9 cellular contexts compared by ENCODE assay signal in the genomic region with DNA sequence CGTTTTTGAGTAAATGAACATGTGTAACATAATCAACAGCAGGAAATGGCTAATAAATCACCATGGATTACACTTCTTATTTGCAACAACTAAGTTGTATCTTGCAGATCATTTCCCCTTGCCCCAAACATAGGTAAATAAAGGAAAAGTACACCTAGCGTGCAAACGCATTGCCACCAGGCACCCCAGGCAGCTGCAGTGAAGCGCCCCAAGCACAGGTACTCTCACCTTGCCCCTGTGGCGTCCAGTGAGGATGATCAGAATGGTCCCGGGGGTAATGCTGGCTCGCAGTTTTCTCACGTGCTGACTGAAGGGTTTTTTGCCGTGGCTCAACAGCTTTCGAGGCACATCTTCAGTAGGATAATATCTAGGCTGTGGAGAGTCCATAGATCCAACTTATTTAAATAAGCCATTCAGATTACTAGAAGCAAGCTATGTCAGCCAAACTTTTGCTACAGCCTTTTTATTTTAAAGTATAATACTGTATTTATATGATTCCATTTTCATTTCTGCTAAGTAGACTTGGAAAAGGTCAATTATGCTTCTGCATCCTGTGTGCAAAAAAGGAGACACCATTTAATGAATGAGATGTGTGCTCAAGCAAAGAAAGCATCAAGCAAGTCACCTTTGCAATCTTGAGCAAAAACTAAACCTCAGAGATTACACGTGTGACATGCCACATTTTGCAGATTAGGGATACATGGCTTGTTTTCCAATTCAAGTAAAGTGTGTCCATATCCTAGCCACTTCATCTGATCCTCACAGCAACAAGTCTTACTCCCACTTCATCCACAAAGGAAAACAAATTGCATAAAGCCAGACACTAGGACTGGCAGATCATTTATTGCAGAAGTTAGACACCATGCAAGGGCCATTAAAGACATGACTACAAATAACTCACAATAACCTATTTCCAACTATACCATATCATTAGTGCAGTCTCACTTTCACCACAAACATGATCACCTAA. TPM values are rescaled to one million over a fixed set of nuclear protein-coding genes. Genes with fewer than 3 reads are reported as not detected.
DNase-seq lines count a peak whose midpoint lies in the region; ATAC-seq, FAIRE-seq and TF ChIP-seq lines count a peak whose summit lies in the region.
"Had no signal": no experiment of that assay in that cellular context is flagged by ENCODE, and none has a peak within 500 bp of the region (broad histone marks: within the 10 kb centered on the region; RNA-seq: fewer than 3 reads in every experiment).

No MANE protein-coding gene starts in this region.

- 81% methylated on average over 11 of the region's 11 CpGs for WGBS in A549 (ENCODE audit: missing lambda C conversion rate)

- TF ChIP-seq POLR2A in A549 (IDR thresholded peaks at IDR 0.05; ENCODE audit: low read length), result no peak
- TF ChIP-seq POLR2A in GM19099 (IDR thresholded peaks at IDR 0.05; ENCODE audit: extremely low read depth, insufficient read length, low read depth), result peak; percentile 27

- ATAC-seq in A549, result no peak
- no peak for ATAC-seq in HG02798 (IDR thresholded peaks at IDR 0.05; ENCODE audit: poor library complexity, unreplicated experiment)

- H3K4me1 Mint-ChIP-seq in activated CD4-positive, alpha-beta memory T cell treated with anti-CD3 and anti-CD28 coated beads for 36 hours (ENCODE audit: low read depth), result peaks cover 37% of the 10 kb centered on the region

- H3K4me1 ChIP-seq in A549, result peaks cover 17% of the 10 kb centered on the region

- no peaks in the 10 kb centered on the region for H3K27me3 Mint-ChIP-seq in activated CD4-positive, alpha-beta memory T cell treated with anti-CD3 and anti-CD28 coated beads for 36 hours

- intact Hi-C loops in activated CD4-positive, alpha-beta memory T cell treated with anti-CD3 and anti-CD28 coated beads for 36 hours (cut with micrococcal nuclease), result loop anchor here (5.0 kb wide), 2 partner anchors 280 to 460 kb away; a partner anchor contains a TSS

- peak overlapping the region; percentile 100 for H3K27ac Mint-ChIP-seq in activated CD4-positive, alpha-beta memory T cell treated with anti-CD3 and anti-CD28 coated beads for 36 hours

- no peak for TF ChIP-seq RAD21 in A549 (conservative IDR thresholded peaks at IDR 0.05 in 1 of 2, IDR thresholded peaks at IDR 0.05 in 1 of 2)

- H3K4me3 ChIP-seq in A549 (peak overlapping the region; percentile 66), iPS-11a (ENCODE audit: low read depth, low read length) (peak overlapping the region; percentile 2)

- no peaks in the 10 kb centered on the region for H3K9me3 ChIP-seq in A549

- H3K9me3 Mint-ChIP-seq in activated CD4-positive, alpha-beta memory T cell treated with anti-CD3 and anti-CD28 coated beads for 36 hours, result no peaks in the 10 kb centered on the region

- no peak for TF ChIP-seq EP300 in A549 (IDR thresholded peaks at IDR 0.05)

- peaks cover 55% of the 10 kb centered on the region for H3K36me3 Mint-ChIP-seq in activated CD4-positive, alpha-beta memory T cell treated with anti-CD3 and anti-CD28 coated beads for 36 hours

- peak overlapping the region; percentile 100 for H3K4me3 Mint-ChIP-seq in activated CD4-positive, alpha-beta memory T cell treated with anti-CD3 and anti-CD28 coated beads for 36 hours

- no peak for FAIRE-seq in A549 (lab: Jason Lieb, UNC)

- DNase-seq in A549 (ENCODE audit: low read depth in 1 of 2, low spot score in 1 of 2) (no peak), COLO668 (lab: John Stamatoyannopoulos, UW; ENCODE audit: unreplicated experiment) (no peak), dermis blood vessel endothelial cell (no peak), globus pallidus (ENCODE audit: low spot score) (no peak)
- no peak for DNase-seq in activated CD4-positive, alpha-beta memory T cell treated with anti-CD3 and anti-CD28 coated beads for 36 hours
- DNase-seq: SHP77 treated with DMSO at 0.1 percent for 48 hours had no signal

- TF ChIP-seq CTCF in A549 (IDR thresholded peaks at IDR 0.05), result no peak

- POLR2A ChIA-PET in A549 (lab: Yijun Ruan, JAX), result no interaction called here
- POLR2A ChIA-PET in activated CD4-positive, alpha-beta memory T cell treated with anti-CD3 and anti-CD28 coated beads for 36 hours (lab: Charles Lee), result no interaction called here

- H3K27ac ChIP-seq in A549, result no peak overlapping the region; a peak in 1 of 6 replicates

- peak overlapping the region; percentile 87 for H3K4me2 ChIP-seq in A549

- CTCF ChIA-PET in A549 (lab: Yijun Ruan, JAX), result no interaction called here
- CTCF ChIA-PET in activated CD4-positive, alpha-beta memory T cell treated with anti-CD3 and anti-CD28 coated beads for 36 hours (lab: Charles Lee), result no interaction called here

TF ChIP-seq in A549, 52 proteins besides CTCF, POLR2A, EP300 and RAD21:
- TF ChIP-seq, protein P1, sequence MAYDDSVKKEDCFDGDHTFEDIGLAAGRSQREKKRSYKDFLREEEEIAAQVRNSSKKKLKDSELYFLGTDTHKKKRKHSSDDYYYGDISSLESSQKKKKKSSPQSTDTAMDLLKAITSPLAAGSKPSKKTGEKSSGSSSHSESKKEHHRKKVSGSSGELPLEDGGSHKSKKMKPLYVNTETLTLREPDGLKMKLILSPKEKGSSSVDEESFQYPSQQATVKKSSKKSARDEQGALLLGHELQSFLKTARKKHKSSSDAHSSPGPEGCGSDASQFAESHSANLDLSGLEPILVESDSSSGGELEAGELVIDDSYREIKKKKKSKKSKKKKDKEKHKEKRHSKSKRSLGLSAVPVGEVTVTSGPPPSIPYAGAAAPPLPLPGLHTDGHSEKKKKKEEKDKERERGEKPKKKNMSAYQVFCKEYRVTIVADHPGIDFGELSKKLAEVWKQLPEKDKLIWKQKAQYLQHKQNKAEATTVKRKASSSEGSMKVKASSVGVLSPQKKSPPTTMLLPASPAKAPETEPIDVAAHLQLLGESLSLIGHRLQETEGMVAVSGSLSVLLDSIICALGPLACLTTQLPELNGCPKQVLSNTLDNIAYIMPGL (CRISPR knock-in tag; IDR thresholded peaks at IDR 0.05; ENCODE audit: borderline replicate concordance), result no peak
- TF ChIP-seq, protein P2, sequence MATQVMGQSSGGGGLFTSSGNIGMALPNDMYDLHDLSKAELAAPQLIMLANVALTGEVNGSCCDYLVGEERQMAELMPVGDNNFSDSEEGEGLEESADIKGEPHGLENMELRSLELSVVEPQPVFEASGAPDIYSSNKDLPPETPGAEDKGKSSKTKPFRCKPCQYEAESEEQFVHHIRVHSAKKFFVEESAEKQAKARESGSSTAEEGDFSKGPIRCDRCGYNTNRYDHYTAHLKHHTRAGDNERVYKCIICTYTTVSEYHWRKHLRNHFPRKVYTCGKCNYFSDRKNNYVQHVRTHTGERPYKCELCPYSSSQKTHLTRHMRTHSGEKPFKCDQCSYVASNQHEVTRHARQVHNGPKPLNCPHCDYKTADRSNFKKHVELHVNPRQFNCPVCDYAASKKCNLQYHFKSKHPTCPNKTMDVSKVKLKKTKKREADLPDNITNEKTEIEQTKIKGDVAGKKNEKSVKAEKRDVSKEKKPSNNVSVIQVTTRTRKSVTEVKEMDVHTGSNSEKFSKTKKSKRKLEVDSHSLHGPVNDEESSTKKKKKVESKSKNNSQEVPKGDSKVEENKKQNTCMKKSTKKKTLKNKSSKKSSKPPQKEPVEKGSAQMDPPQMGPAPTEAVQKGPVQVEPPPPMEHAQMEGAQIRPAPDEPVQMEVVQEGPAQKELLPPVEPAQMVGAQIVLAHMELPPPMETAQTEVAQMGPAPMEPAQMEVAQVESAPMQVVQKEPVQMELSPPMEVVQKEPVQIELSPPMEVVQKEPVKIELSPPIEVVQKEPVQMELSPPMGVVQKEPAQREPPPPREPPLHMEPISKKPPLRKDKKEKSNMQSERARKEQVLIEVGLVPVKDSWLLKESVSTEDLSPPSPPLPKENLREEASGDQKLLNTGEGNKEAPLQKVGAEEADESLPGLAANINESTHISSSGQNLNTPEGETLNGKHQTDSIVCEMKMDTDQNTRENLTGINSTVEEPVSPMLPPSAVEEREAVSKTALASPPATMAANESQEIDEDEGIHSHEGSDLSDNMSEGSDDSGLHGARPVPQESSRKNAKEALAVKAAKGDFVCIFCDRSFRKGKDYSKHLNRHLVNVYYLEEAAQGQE (IDR thresholded peaks at IDR 0.05), result no peak
- TF ChIP-seq, protein P3, sequence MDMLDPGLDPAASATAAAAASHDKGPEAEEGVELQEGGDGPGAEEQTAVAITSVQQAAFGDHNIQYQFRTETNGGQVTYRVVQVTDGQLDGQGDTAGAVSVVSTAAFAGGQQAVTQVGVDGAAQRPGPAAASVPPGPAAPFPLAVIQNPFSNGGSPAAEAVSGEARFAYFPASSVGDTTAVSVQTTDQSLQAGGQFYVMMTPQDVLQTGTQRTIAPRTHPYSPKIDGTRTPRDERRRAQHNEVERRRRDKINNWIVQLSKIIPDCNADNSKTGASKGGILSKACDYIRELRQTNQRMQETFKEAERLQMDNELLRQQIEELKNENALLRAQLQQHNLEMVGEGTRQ (IDR thresholded peaks at IDR 0.05), result no peak
- TF ChIP-seq HOXA7 (CRISPR knock-in tag; IDR thresholded peaks at IDR 0.05) (0 out of 2 replicates have a peak, but pooled peaks have one; percentile 22), SMC3 (IDR thresholded peaks at IDR 0.05) (no peak)

RNA-seq across cellular contexts. Expression of a gene that starts 2.6 kb away (rescaled TPM):
- 2,693 and 2,889 TPM in 2 replicates for polyA plus RNA-seq in A549 (2011; rRNA removed)
- polyA plus RNA-seq in A549 (2012; cell fraction: cytosol; rRNA removed), result 1,349 and 1,454 TPM in 2 replicates
- polyA plus RNA-seq in A549 (2012; cell fraction: nucleus; rRNA removed), result 377 and 674 TPM in 2 replicates
- polyA plus RNA-seq in A549 (2017; fragmentation: RNase III; extraction: RNeasy Plus Mini Kit Qiagen cat#74134 plus additional on column Dnase treatment), result 1,572 to 1,776 TPM (median 1,661 TPM) in 3 replicates
- 507 and 753 TPM in 2 replicates for polyA minus RNA-seq in A549 (2011; rRNA and poly(A)+ RNA removed)
- total RNA-seq in activated CD4-positive, alpha-beta memory T cell treated with anti-CD3 and anti-CD28 coated beads for 36 hours, result 1,000 to 10,000 TPM; 1,833 TPM
- 1,017 and 1,050 TPM in 2 replicates for total RNA-seq in dermis blood vessel endothelial cell

RNA-seq across cellular contexts. Expression of a gene that starts 11.9 kb away (rescaled TPM):
- 111 and 194 TPM in 2 replicates for polyA plus RNA-seq in A549 (2011; rRNA removed)
- polyA plus RNA-seq in A549 (2012; cell fraction: cytosol; rRNA removed), result 40.4 and 45.9 TPM in 2 replicates
- 26.5 and 32.2 TPM in 2 replicates for polyA plus RNA-seq in A549 (2012; cell fraction: nucleus; rRNA removed)
- polyA plus RNA-seq in A549 (2017; fragmentation: RNase III; extraction: RNeasy Plus Mini Kit Qiagen cat#74134 plus additional on column Dnase treatment), result 73.1 to 78.6 TPM (median 77.1 TPM) in 3 replicates
- polyA minus RNA-seq in A549 (2011; rRNA and poly(A)+ RNA removed), result 73.8 and 78.2 TPM in 2 replicates
- 100 to 1,000 TPM; 137 to 145 TPM for total RNA-seq in activated CD4-positive, alpha-beta memory T cell treated with anti-CD3 and anti-CD28 coated beads for 36 hours
- 90.9 and 112 TPM in 2 replicates for total RNA-seq in dermis blood vessel endothelial cell

RNA-seq across cellular contexts. Expression of a gene that starts 24.6 kb away (rescaled TPM):
- polyA plus RNA-seq in A549 (2011; rRNA removed) (14.7 and 21.4 TPM in 2 replicates), A549 (2017; fragmentation: RNase III; extraction: RNeasy Plus Mini Kit Qiagen cat#74134 plus additional on column Dnase treatment) (8.5 to 9.9 TPM (median 9.8 TPM) in 3 replicates)
- polyA plus RNA-seq in A549 (2012; cell fraction: cytosol; rRNA removed), result 14.7 and 16.5 TPM in 2 replicates
- polyA plus RNA-seq in A549 (2012; cell fraction: nucleus; rRNA removed), result 46.1 and 61.5 TPM in 2 replicates
- polyA minus RNA-seq in A549 (2011; rRNA and poly(A)+ RNA removed), result 37.6 and 41.5 TPM in 2 replicates
- 10 to 100 TPM; 24.0 to 24.4 TPM for total RNA-seq in activated CD4-positive, alpha-beta memory T cell treated with anti-CD3 and anti-CD28 coated beads for 36 hours
- total RNA-seq in dermis blood vessel endothelial cell, result 23.1 and 26.7 TPM in 2 replicates
